In the genomic region with DNA sequence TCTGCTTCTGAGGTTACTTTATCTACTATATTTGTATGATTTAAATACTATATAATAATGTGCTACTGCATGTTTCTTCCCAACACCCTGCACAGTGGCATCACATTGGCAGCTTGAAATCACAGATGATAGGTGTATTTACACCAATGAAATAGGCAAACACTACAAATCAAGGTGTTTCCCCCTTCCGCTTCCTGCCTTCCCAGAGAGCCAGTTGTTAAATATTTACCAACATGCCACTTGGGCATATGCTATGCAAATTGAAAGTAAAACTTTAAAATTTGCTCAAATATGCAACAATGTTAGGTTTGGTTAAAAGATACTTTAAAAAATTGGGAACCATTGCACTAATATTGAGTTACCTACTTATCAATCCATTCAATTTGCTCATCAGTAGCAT, we compare ENCODE assay signal across 26 cellular contexts.
"Had no signal": no experiment of that assay in that cellular context is flagged by ENCODE, and none has a peak within 500 bp of the region (broad histone marks: within the 10 kb centered on the region; RNA-seq: fewer than 3 reads in every experiment).

No MANE protein-coding gene starts in this region.

- H3K27me3 ChIP-seq: MG63 had no signal

- H3K27ac ChIP-seq: RWPE1 had no signal

- H3K36me3 Mint-ChIP-seq: T-cell had no signal

- H3K9me3 ChIP-seq: MG63, SK-N-SH had no signal

- ATAC-seq: HepG2, Panc1, PC-3, T-cell had no signal

- H3K36me3 ChIP-seq: MG63 had no signal

- H3K4me3 ChIP-seq: MG63 had no signal

- H3K9me3 Mint-ChIP-seq: T-cell; T-helper 1 cell treated with Interleukin-12 subunit alpha and Interleukin-12 subunit beta and Interleukin-4 antibody, amounts not matched to agents 30 μg/mL and 1 μg/mL, for 36 hours had no signal

- H3K27ac Mint-ChIP-seq: T-cell; T-helper 1 cell treated with Interleukin-12 subunit alpha and Interleukin-12 subunit beta and Interleukin-4 antibody, amounts not matched to agents 30 μg/mL and 1 μg/mL, for 36 hours had no signal

- H3K4me1 Mint-ChIP-seq: T-cell had no signal

- H3K4me3 Mint-ChIP-seq: T-cell; T-helper 1 cell treated with Interleukin-12 subunit alpha and Interleukin-12 subunit beta and Interleukin-4 antibody, amounts not matched to agents 30 μg/mL and 1 μg/mL, for 36 hours had no signal

- DNase-seq: IMR-90; Karpas-422; KG1; MG63; NCI-H1092; NCI-H1105 treated with DMSO at 0.1 percent for 48 hours; NCI-H1417 treated with DMSO at 0.1 percent for 48 hours; NCI-H146; NCI-H1694 treated with DMSO at 0.1 percent for 48 hours; NCI-H1930; NCI-H2081; NCI-H2107; NCI-H2227 treated with DMSO at 0.1 percent for 48 hours; NCI-H524; NCI-H526 treated with DMSO at 0.1 percent for 48 hours; NCI-H748 treated with DMSO at 0.1 percent for 48 hours; NK-92 treated with Interleukin-12 subunit alpha and Interleukin-12 subunit beta, amount 100 ng/mL, for 24 hours; PC-3; SHP77; SK-N-SH; SW 1271; T-cell had no signal

- H3K27me3 Mint-ChIP-seq: T-cell had no signal
